Comparison of ENCODE assay signal across 29 cellular contexts in genomic region chr7:93025389-93025788, GRCh38.
"Had no signal": no experiment of that assay in that cellular context is flagged by ENCODE, and none has a peak within 500 bp of the region (broad histone marks: within the 10 kb centered on the region; RNA-seq: fewer than 3 reads in every experiment).

No MANE protein-coding gene starts in this region.

- H3K4me1 ChIP-seq: adrenal gland, body of pancreas, breast epithelium, Peyer's patch, SJSA1 had no signal

- DNase-seq: activated CD4-positive, alpha-beta T cell treated with anti-CD3 and anti-CD28 coated beads for 4 hours; activated CD4-positive, alpha-beta T cell treated with anti-CD3 and anti-CD28 coated beads, Interleukin-2, amount 50 U/mL, for 4 hours; activated CD8-positive, alpha-beta memory T cell treated with anti-CD3 and anti-CD28 coated beads, Interleukin-2, amount 50 U/mL, for 4 hours; activated gamma-delta T cell treated with Interleukin-2 at 50 U/mL for 16 hours; activated T-cell treated with anti-CD3 and anti-CD28 coated beads, Interleukin-2, amount 50 U/mL, for 48 hours; adrenal gland; body of pancreas; NCI-H1092 treated with DMSO at 0.1 percent for 48 hours; NCI-H1417; NCI-H146; NCI-H187; NCI-H2029 treated with DMSO at 0.1 percent for 48 hours; NCI-H2107; NCI-H2171; NCI-H510A; NCI-H526; NCI-H774; PC-3; Peyer's patch; RPMI8226; SHP77 treated with DMSO at 0.1 percent for 48 hours; SK-N-SH had no signal

- H3K4me3 ChIP-seq: adrenal gland, body of pancreas, breast epithelium, coronary artery, K562, Peyer's patch, SJSA1 had no signal

- H3K4me1 Mint-ChIP-seq: activated naive CD4-positive, alpha-beta T cell treated with anti-CD3 and anti-CD28 coated beads, Interleukin-2, amount 50 U/mL, for 24 hours had no signal

- ATAC-seq: body of pancreas, K562, PC-3 had no signal

- H3K36me3 ChIP-seq: adrenal gland, breast epithelium, Peyer's patch, SJSA1 had no signal

- H3K27me3 ChIP-seq: adrenal gland, body of pancreas, breast epithelium, Peyer's patch, SJSA1 had no signal

- H3K27ac Mint-ChIP-seq: activated naive CD4-positive, alpha-beta T cell treated with anti-CD3 and anti-CD28 coated beads, Interleukin-2, amount 50 U/mL, for 24 hours; T-helper 1 cell treated with Interleukin-12 subunit alpha and Interleukin-12 subunit beta and Interleukin-4 antibody, amounts not matched to agents 30 μg/mL and 1 μg/mL, for 36 hours; T-helper 2 cell treated with Interferon-gamma antibody and Interleukin-4, amounts not matched to agents 5 μg/mL and 100 μg/mL, for 36 hours had no signal

- H3K9me3 ChIP-seq: adrenal gland, body of pancreas, breast epithelium, Peyer's patch, SJSA1, SK-N-SH had no signal

- H3K4me3 Mint-ChIP-seq: activated naive CD4-positive, alpha-beta T cell treated with anti-CD3 and anti-CD28 coated beads, Interleukin-2, amount 50 U/mL, for 24 hours; T-helper 1 cell treated with Interleukin-12 subunit alpha and Interleukin-12 subunit beta and Interleukin-4 antibody, amounts not matched to agents 30 μg/mL and 1 μg/mL, for 36 hours; T-helper 2 cell treated with Interferon-gamma antibody and Interleukin-4, amounts not matched to agents 5 μg/mL and 100 μg/mL, for 36 hours had no signal

- H3K36me3 Mint-ChIP-seq: activated naive CD4-positive, alpha-beta T cell treated with anti-CD3 and anti-CD28 coated beads, Interleukin-2, amount 50 U/mL, for 24 hours had no signal
